In the genomic region with DNA sequence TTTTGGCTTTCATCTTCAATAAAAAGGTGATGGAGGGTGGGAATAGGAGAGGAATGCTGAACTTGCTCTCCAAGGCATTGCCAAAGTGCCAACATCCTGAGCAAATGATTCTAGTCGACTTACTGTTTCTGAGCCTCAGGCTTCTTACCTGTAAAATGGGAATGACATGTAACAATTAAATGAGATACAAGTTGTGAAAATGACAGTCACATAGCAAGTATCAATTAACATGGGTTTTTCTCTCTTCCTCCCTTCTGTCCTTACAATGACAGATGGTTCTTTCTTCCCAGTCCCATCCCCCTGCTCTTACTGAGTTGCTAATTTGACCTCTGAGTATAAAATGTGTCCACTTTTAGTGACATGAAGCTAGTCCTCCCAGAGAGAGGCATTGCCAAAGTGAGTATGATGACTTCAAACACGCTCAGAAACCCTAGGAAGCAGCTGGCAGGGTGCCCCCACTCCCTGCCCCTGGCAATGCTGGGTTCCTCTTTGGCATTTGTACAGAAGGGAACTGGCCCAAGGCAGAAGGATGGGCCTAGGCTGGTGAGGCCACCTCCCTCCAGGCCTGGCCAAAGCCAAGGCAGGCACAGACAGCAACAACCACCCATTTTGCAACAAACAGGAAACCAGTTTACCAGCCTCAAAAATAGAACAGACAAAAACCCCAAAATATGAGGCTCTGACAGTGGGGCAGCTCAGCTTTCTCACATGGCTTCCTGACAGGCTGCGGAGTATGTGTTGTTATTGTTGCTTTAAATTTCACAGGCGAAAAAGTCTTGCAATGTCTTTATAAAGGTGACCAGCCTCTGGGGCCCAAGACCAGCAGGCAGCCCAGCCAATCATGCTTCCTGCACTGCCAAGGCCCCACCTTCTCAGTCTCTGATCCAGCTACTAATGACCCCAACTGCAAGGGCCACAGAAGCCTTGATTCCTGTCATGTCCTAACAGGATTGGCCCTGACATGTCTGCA, we compare ENCODE assay signal across 1 cellular context.
TF ChIP-seq lines count a peak whose summit lies in the region.

No MANE protein-coding gene starts in this region.

TF ChIP-seq in GM12878, 131 proteins besides CTCF, POLR2A, EP300 and RAD21 (continued from another document):
- TF ChIP-seq, protein P1, sequence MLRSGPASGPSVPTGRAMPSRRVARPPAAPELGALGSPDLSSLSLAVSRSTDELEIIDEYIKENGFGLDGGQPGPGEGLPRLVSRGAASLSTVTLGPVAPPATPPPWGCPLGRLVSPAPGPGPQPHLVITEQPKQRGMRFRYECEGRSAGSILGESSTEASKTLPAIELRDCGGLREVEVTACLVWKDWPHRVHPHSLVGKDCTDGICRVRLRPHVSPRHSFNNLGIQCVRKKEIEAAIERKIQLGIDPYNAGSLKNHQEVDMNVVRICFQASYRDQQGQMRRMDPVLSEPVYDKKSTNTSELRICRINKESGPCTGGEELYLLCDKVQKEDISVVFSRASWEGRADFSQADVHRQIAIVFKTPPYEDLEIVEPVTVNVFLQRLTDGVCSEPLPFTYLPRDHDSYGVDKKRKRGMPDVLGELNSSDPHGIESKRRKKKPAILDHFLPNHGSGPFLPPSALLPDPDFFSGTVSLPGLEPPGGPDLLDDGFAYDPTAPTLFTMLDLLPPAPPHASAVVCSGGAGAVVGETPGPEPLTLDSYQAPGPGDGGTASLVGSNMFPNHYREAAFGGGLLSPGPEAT (IDR thresholded peaks at IDR 0.05; ENCODE audit: low read depth) = 0 out of 2 replicates have a peak, but pooled peaks have one; percentile 21
- 0 out of 4 replicates have a peak, but pooled peaks of 1 of the 2 experiments have one; percentile 10 for TF ChIP-seq BHLHE40 (IDR thresholded peaks at IDR 0.05; ENCODE audit: borderline replicate concordance in 1 of 2, low read depth in 2 of 2, low read length in 1 of 2)
- TF ChIP-seq DPF2 (IDR thresholded peaks at IDR 0.05) = peak; percentile 58; the same call in 1 of the 2 replicates
- 0 out of 2 replicates have a peak, but pooled peaks have one; percentile 21 for TF ChIP-seq NBN (IDR thresholded peaks at IDR 0.05)
- TF ChIP-seq IKZF1 (conservative IDR thresholded peaks at IDR 0.05) = 0 out of 2 replicates have a peak, but pooled peaks have one; percentile 35
- peak; percentile 21 to 34; a peak in 2 of 4 replicates for TF ChIP-seq IKZF2 (IDR thresholded peaks at IDR 0.05)
- no peak for TF ChIP-seq ATF7 (IDR thresholded peaks at IDR 0.05; ENCODE audit: low read depth)
- 0 out of 2 replicates have a peak, but pooled peaks have one; percentile 22 for TF ChIP-seq ELK1 (IDR thresholded peaks at IDR 0.05; ENCODE audit: low read depth, low read length)
- 0 out of 2 replicates have a peak, but pooled peaks have one; percentile 7 for TF ChIP-seq BCL11A (IDR thresholded peaks at IDR 0.05; ENCODE audit: low read depth, low read length)
- peak; percentile 51; the same call in 1 of the 2 replicates for TF ChIP-seq SPI1 (IDR thresholded peaks at IDR 0.05; ENCODE audit: borderline replicate concordance, insufficient read depth, low read depth, low read length)
- TF ChIP-seq RAD51 (IDR thresholded peaks at IDR 0.05) = no peak
- no peak for TF ChIP-seq SRF (IDR thresholded peaks at IDR 0.05; ENCODE audit: low read depth in 2 of 2, low read length in 2 of 2)
- TF ChIP-seq PBX3 (IDR thresholded peaks at IDR 0.05; ENCODE audit: insufficient replicate concordance, low read depth, low read length) = no peak
- peak; percentile 67; the same call in 1 of the 2 replicates for TF ChIP-seq TBL1XR1 (IDR thresholded peaks at IDR 0.05; ENCODE audit: low read depth, low read length)
- no peak for TF ChIP-seq MYB (IDR thresholded peaks at IDR 0.05; ENCODE audit: borderline replicate concordance, low read depth, low read length)
- TF ChIP-seq SUPT20H (IDR thresholded peaks at IDR 0.05; ENCODE audit: borderline replicate concordance, control insufficient read depth, low read depth, low read length) = no peak
- TF ChIP-seq MTA2 (IDR thresholded peaks at IDR 0.05; ENCODE audit: low read depth) = peak; percentile 21; the same call in 1 of the 2 replicates
- TF ChIP-seq, protein P2, sequence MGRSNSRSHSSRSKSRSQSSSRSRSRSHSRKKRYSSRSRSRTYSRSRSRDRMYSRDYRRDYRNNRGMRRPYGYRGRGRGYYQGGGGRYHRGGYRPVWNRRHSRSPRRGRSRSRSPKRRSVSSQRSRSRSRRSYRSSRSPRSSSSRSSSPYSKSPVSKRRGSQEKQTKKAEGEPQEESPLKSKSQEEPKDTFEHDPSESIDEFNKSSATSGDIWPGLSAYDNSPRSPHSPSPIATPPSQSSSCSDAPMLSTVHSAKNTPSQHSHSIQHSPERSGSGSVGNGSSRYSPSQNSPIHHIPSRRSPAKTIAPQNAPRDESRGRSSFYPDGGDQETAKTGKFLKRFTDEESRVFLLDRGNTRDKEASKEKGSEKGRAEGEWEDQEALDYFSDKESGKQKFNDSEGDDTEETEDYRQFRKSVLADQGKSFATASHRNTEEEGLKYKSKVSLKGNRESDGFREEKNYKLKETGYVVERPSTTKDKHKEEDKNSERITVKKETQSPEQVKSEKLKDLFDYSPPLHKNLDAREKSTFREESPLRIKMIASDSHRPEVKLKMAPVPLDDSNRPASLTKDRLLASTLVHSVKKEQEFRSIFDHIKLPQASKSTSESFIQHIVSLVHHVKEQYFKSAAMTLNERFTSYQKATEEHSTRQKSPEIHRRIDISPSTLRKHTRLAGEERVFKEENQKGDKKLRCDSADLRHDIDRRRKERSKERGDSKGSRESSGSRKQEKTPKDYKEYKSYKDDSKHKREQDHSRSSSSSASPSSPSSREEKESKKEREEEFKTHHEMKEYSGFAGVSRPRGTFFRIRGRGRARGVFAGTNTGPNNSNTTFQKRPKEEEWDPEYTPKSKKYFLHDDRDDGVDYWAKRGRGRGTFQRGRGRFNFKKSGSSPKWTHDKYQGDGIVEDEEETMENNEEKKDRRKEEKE (IDR thresholded peaks at IDR 0.05) = no peak
- TF ChIP-seq MEF2B (IDR thresholded peaks at IDR 0.05; ENCODE audit: partially characterized antibody, poor library complexity, severe bottlenecking) = peak; percentile 72
- TF ChIP-seq MLLT1 (IDR thresholded peaks at IDR 0.05) = no peak
- no peak for TF ChIP-seq TAF1 (IDR thresholded peaks at IDR 0.05; ENCODE audit: borderline replicate concordance, low read depth, low read length)
- TF ChIP-seq IRF5 (IDR thresholded peaks at IDR 0.05; ENCODE audit: borderline replicate concordance) = no peak
- TF ChIP-seq MEF2A (IDR thresholded peaks at IDR 0.05; ENCODE audit: insufficient read depth, low read depth, low read length) = peak; percentile 85
